10 cellular contexts compared by ENCODE assay signal in genomic region chr5:175746851-175747250, GRCh38.
A peak's percentile ranks its signal among the peaks of the same experiment; 100 is the strongest.
DNase-seq lines count a peak whose midpoint lies in the region; ATAC-seq, FAIRE-seq and TF ChIP-seq lines count a peak whose summit lies in the region.
"Had no signal": no experiment of that assay in that cellular context is flagged by ENCODE, and none has a peak within 500 bp of the region (broad histone marks: within the 10 kb centered on the region; RNA-seq: fewer than 3 reads in every experiment).

No MANE protein-coding gene starts in this region.

- H3K27me3 ChIP-seq in K562 (ENCODE audit: control insufficient read depth in 2 of 2, insufficient read depth in 2 of 2, low read length in 2 of 2) (peaks cover 0 to 3% of the 10 kb centered on the region in 2 experiments; a peak in 1 of 5 replicates), osteoblast (ENCODE audit: insufficient read depth, low read length) (no peaks in the 10 kb centered on the region), body of pancreas (peaks cover 0 to 6% of the 10 kb centered on the region in 2 donors)

- H3K9me3 ChIP-seq in K562 (replicated peaks; ENCODE audit: control insufficient read depth, insufficient read depth, low read depth, low read length) = no peaks in the 10 kb centered on the region
- H3K9me3 ChIP-seq in osteoblast (ENCODE audit: low read depth, low read length) = no peaks in the 10 kb centered on the region
- no peaks in the 10 kb centered on the region for H3K9me3 ChIP-seq in body of pancreas

- POLR2A ChIA-PET in K562 (lab: Yijun Ruan, JAX) = no interaction called here

- no peak overlapping the region for H3K4me3 ChIP-seq in K562
- no peak overlapping the region for H3K4me3 ChIP-seq in osteoblast (ENCODE audit: insufficient read depth, low read length)
- H3K4me3 ChIP-seq in body of pancreas = no peak overlapping the region
- H3K4me3 ChIP-seq: skin epidermis had no signal

- intact Hi-C loops in K562 (cut with micrococcal nuclease) (no loop called here), body of pancreas (cut with DNase I) (no loop called here)

- TF ChIP-seq CTCF in K562 (IDR thresholded peaks at IDR 0.05 in 2 of 3, conservative IDR thresholded peaks at IDR 0.05 in 1 of 3; ENCODE audit: insufficient read depth in 2 of 3, low read depth in 1 of 3, low read length in 3 of 3) = no peak
- TF ChIP-seq CTCF in osteoblast (IDR thresholded peaks at IDR 0.05; ENCODE audit: extremely low read depth, low read depth, low read length) = no peak
- TF ChIP-seq CTCF in body of pancreas (IDR thresholded peaks at IDR 0.05) = no peak

- no peak for TF ChIP-seq EP300 in Ishikawa (IDR thresholded peaks at IDR 0.05; ENCODE audit: borderline replicate concordance)
- no peak for TF ChIP-seq EP300 in K562 (IDR thresholded peaks at IDR 0.05; ENCODE audit: low read length)

- H3K79me2 ChIP-seq in K562 (ENCODE audit: control insufficient read depth, insufficient read depth, low read length) (no peaks in the 10 kb centered on the region), osteoblast (ENCODE audit: insufficient read depth, low read length) (no peaks in the 10 kb centered on the region)

- in situ Hi-C loops in K562 (cut with MboI) = loop anchor here (25.0 kb wide), 2 partner anchors 840 to 1365 kb away; no protein-coding TSS in a partner anchor

- peak; percentile 56 for FAIRE-seq in K562 (lab: Jason Lieb, UNC)
- FAIRE-seq: RCC 7860 had no signal

- no peaks in the 10 kb centered on the region for H3K9me1 ChIP-seq in K562 (ENCODE audit: control insufficient read depth, insufficient read depth, low read length)

- peak overlapping the region; percentile 34; the same call in 1 of the 2 replicates for H3K4me2 ChIP-seq in K562 (ENCODE audit: insufficient read depth, low read length)
- no peak overlapping the region for H3K4me2 ChIP-seq in osteoblast (ENCODE audit: insufficient read depth, low read length)

- TF ChIP-seq POLR2A in K562 (conservative IDR thresholded peaks at IDR 0.05) (no peak), body of pancreas (IDR thresholded peaks at IDR 0.05) (no peak)

- 3% methylated on average over 2 of the region's 2 CpGs for WGBS in K562 (ENCODE audit: insufficient coverage, low coverage, missing lambda C conversion rate)
- WGBS in body of pancreas, 2 donors = 14 to 23% methylated on average over 2 of the region's 2 CpGs

- CTCF ChIA-PET in K562 (lab: Yijun Ruan, JAX; ENCODE audit: low intra/inter-chr PET ratio) = no interaction called here

- peak; percentile 78 for ATAC-seq in K562
- no peak for ATAC-seq in GM19397 (IDR thresholded peaks at IDR 0.05; ENCODE audit: unreplicated experiment)
- no peak for ATAC-seq in body of pancreas

- no peaks in the 10 kb centered on the region for H3K4me1 ChIP-seq in K562 (replicated peaks in 1 of 2; ENCODE audit: control insufficient read depth in 2 of 2, insufficient read depth in 2 of 2, low read length in 2 of 2)
- no peaks in the 10 kb centered on the region for H3K4me1 ChIP-seq in osteoblast (ENCODE audit: insufficient read depth, low read length)
- H3K4me1 ChIP-seq in body of pancreas = no peaks in the 10 kb centered on the region

- H3K27ac ChIP-seq in K562 (ENCODE audit: extremely low read depth, low read depth, low read length) = no peak overlapping the region
- no peak overlapping the region for H3K27ac ChIP-seq in osteoblast (ENCODE audit: low read depth, low read length)
- no peak overlapping the region for H3K27ac ChIP-seq in body of pancreas
- H3K27ac ChIP-seq: skin epidermis had no signal

- H3K36me3 ChIP-seq in K562 (ENCODE audit: control insufficient read depth, insufficient read depth, low read length) (no peaks in the 10 kb centered on the region), osteoblast (ENCODE audit: insufficient read depth, low read length) (no peaks in the 10 kb centered on the region), body of pancreas (replicated peaks in 1 of 2; ENCODE audit: insufficient read depth in 1 of 2, low read depth in 2 of 2) (no peaks in the 10 kb centered on the region)

- H2AFZ ChIP-seq in K562 (ENCODE audit: low read depth, low read length) (no peak overlapping the region), osteoblast (ENCODE audit: low read length) (no peak overlapping the region)

- H3K9ac ChIP-seq in K562 (ENCODE audit: insufficient read depth in 1 of 2, low read depth in 2 of 2, low read length in 2 of 2) = no peak overlapping the region

- no TSS peak for BruUV-seq in K562 (replicated peaks; lab: Mats Ljungman, UMichigan)

- DNase-seq in DMS53 (lab: John Stamatoyannopoulos, UW) = peak; percentile 49
- DNase-seq in K562 (ENCODE audit: extremely low read depth in 1 of 4, low spot score in 3 of 4) = peak in 2 of 4 experiments; percentile 6 to 24
- DNase-seq in lung microvascular endothelial cell (ENCODE audit: low read depth in 2 of 2) = peak; percentile 23 to 38
- DNase-seq in osteoblast (ENCODE audit: insufficient read length, low spot score, missing footprints) = no peak
- DNase-seq in body of pancreas = no peak
- no peak for DNase-seq in mesenteric fat pad (ENCODE audit: low spot score)

- no peak for TF ChIP-seq RAD21 in Ishikawa (IDR thresholded peaks at IDR 0.05; ENCODE audit: low read depth)
- TF ChIP-seq RAD21 in K562 (CRISPR knock-in tag; conservative IDR thresholded peaks at IDR 0.05 in 1 of 2, IDR thresholded peaks at IDR 0.05 in 1 of 2) = no peak

- H4K20me1 ChIP-seq in K562 (replicated peaks; ENCODE audit: control insufficient read depth, insufficient read depth, low read length) = no peaks in the 10 kb centered on the region; the same call in 1 of the 2 replicates
- no peaks in the 10 kb centered on the region for H4K20me1 ChIP-seq in osteoblast (ENCODE audit: insufficient read depth, low read length)

TF ChIP-seq in Ishikawa, 13 proteins besides CTCF, POLR2A, EP300 and RAD21:
- TF ChIP-seq REST (IDR thresholded peaks at IDR 0.05; ENCODE audit: low read depth) (no peak), USF1 (IDR thresholded peaks at IDR 0.05) (peak; percentile 94)

TF ChIP-seq in K562, 482 proteins besides CTCF, POLR2A, EP300 and RAD21 (continues in another document):
- TF ChIP-seq ZBTB43 (CRISPR knock-in tag; IDR thresholded peaks at IDR 0.05) (no peak), SNAPC5 (CRISPR knock-in tag; IDR thresholded peaks at IDR 0.05) (no peak), ZNF408 (CRISPR knock-in tag; IDR thresholded peaks at IDR 0.05; ENCODE audit: low read depth) (no peak), CBFA2T3 (IDR thresholded peaks at IDR 0.05) (no peak), ELF2 (CRISPR knock-in tag; IDR thresholded peaks at IDR 0.05) (no peak), SMARCA5 (IDR thresholded peaks at IDR 0.05) (no peak), ZNF277 (CRISPR knock-in tag; IDR thresholded peaks at IDR 0.05; ENCODE audit: borderline replicate concordance) (no peak), NCOA6 (IDR thresholded peaks at IDR 0.05) (no peak), NFYB (IDR thresholded peaks at IDR 0.05; ENCODE audit: extremely low read depth, insufficient read length) (peak; percentile 70), POLR3A (IDR thresholded peaks at IDR 0.05; ENCODE audit: borderline replicate concordance, extremely low read depth, insufficient read depth, insufficient read length) (no peak), PCBP2 (IDR thresholded peaks at IDR 0.05; ENCODE audit: low read depth, low read length, poor library complexity, severe bottlenecking) (no peak), REST (CRISPR knock-in tag; IDR thresholded peaks at IDR 0.05; ENCODE audit: low read depth) (no peak)

Comparison
In these comparisons a context has a peak if more than half of its experiments do, and no peak if none do; other contexts are left out.
1. DNase-seq: peak in DMS53 (single experiment) and lung microvascular endothelial cell (2 of 2); none in osteoblast (single experiment), body of pancreas (0 of 4) and mesenteric fat pad (single experiment).